8 cellular contexts compared by ENCODE assay signal in genomic region chr7:3897430-3898385, GRCh38.
DNase-seq lines count a peak whose midpoint lies in the region; ATAC-seq and TF ChIP-seq lines count a peak whose summit lies in the region.

No MANE protein-coding gene starts in this region.

- no peaks in the 10 kb centered on the region for H3K9me3 ChIP-seq in skeletal muscle tissue (ENCODE audit: control insufficient read depth in 3 of 3, low read length in 3 of 3)

- no peaks in the 10 kb centered on the region for H4K20me1 ChIP-seq in GM23338 (replicated peaks; ENCODE audit: insufficient read depth)

- intact Hi-C loops in activated T-helper 1 cell treated with anti-CD3 and anti-CD28 coated beads, Interleukin-12 subunit alpha, Interleukin-12 subunit beta, Interleukin-2, Interleukin-4 antibody, amounts not matched to agents 30 ng/mL and 10 ng/mL and 1 ng/mL, durations not matched to agents 14 hours and 24 hours and 36 hours (cut with micrococcal nuclease), result loop anchor here (1.0 to 5.0 kb wide), 2 partner anchors 597 to 1010 kb away; no protein-coding TSS in a partner anchor

- H3K27ac ChIP-seq in GM23338 (ENCODE audit: low read depth), result no peak overlapping the region
- H3K27ac ChIP-seq in skeletal muscle tissue (ENCODE audit: low read depth, low read length), result peak overlapping the region; percentile 67

- H3K4me1 ChIP-seq in GM23338 (ENCODE audit: insufficient read depth), result no peaks in the 10 kb centered on the region
- peaks cover 23 to 36% (median 34%) of the 10 kb centered on the region in 3 donors for H3K4me1 ChIP-seq in skeletal muscle tissue (ENCODE audit: control insufficient read depth in 3 of 3, insufficient read depth in 3 of 3, low read length in 3 of 3)

- no peak overlapping the region for H3K4me2 ChIP-seq in GM23338

- H3K27me3 Mint-ChIP-seq in GM23338 (ENCODE audit: insufficient read depth, low read depth, poor library complexity), result peaks cover 2% of the 10 kb centered on the region
- H3K27me3 Mint-ChIP-seq in activated T-helper 1 cell treated with anti-CD3 and anti-CD28 coated beads, Interleukin-12 subunit alpha, Interleukin-12 subunit beta, Interleukin-2, Interleukin-4 antibody, amounts not matched to agents 30 ng/mL and 10 ng/mL and 1 ng/mL, durations not matched to agents 14 hours and 24 hours and 36 hours (ENCODE audit: insufficient read depth), result peaks cover 14% of the 10 kb centered on the region

- H3K36me3 Mint-ChIP-seq in GM23338 (ENCODE audit: low read depth), result no peaks in the 10 kb centered on the region
- H3K36me3 Mint-ChIP-seq in activated T-helper 1 cell treated with anti-CD3 and anti-CD28 coated beads, Interleukin-12 subunit alpha, Interleukin-12 subunit beta, Interleukin-2, Interleukin-4 antibody, amounts not matched to agents 30 ng/mL and 10 ng/mL and 1 ng/mL, durations not matched to agents 14 hours and 24 hours and 36 hours (ENCODE audit: low read depth), result no peaks in the 10 kb centered on the region

- no peaks in the 10 kb centered on the region for H3K9me3 Mint-ChIP-seq in GM23338
- no peaks in the 10 kb centered on the region for H3K9me3 Mint-ChIP-seq in activated T-helper 1 cell treated with anti-CD3 and anti-CD28 coated beads, Interleukin-12 subunit alpha, Interleukin-12 subunit beta, Interleukin-2, Interleukin-4 antibody, amounts not matched to agents 30 ng/mL and 10 ng/mL and 1 ng/mL, durations not matched to agents 14 hours and 24 hours and 36 hours

- no peak overlapping the region for H3K9ac ChIP-seq in skeletal muscle tissue (ENCODE audit: low read depth in 1 of 3, low read length in 3 of 3)

- no peaks in the 10 kb centered on the region for H3K9me2 ChIP-seq in GM23338 (ENCODE audit: insufficient read depth)

- peak; percentile 45; the same call in 2 of the 3 replicates for ATAC-seq in GM23338
- no peak for ATAC-seq in HG02840 (IDR thresholded peaks at IDR 0.05; ENCODE audit: low FRiP score, unreplicated experiment)

- H3K4me3 Mint-ChIP-seq in GM23338, result no peak overlapping the region
- H3K4me3 Mint-ChIP-seq in activated T-helper 1 cell treated with anti-CD3 and anti-CD28 coated beads, Interleukin-12 subunit alpha, Interleukin-12 subunit beta, Interleukin-2, Interleukin-4 antibody, amounts not matched to agents 30 ng/mL and 10 ng/mL and 1 ng/mL, durations not matched to agents 14 hours and 24 hours and 36 hours, result no peak overlapping the region

- no peaks in the 10 kb centered on the region for H3K79me2 ChIP-seq in GM23338 (replicated peaks; ENCODE audit: insufficient read depth)

- H3K27me3 ChIP-seq in GM23338 (ENCODE audit: insufficient read depth) (no peaks in the 10 kb centered on the region), skeletal muscle tissue (ENCODE audit: control insufficient read depth in 3 of 3, insufficient read depth in 3 of 3, low read length in 3 of 3) (no peaks in the 10 kb centered on the region)

- no peak overlapping the region; the same call in 1 of the 2 replicates for H3K27ac Mint-ChIP-seq in GM23338
- H3K27ac Mint-ChIP-seq in activated T-helper 1 cell treated with anti-CD3 and anti-CD28 coated beads, Interleukin-12 subunit alpha, Interleukin-12 subunit beta, Interleukin-2, Interleukin-4 antibody, amounts not matched to agents 30 ng/mL and 10 ng/mL and 1 ng/mL, durations not matched to agents 14 hours and 24 hours and 36 hours, result no peak overlapping the region

- TF ChIP-seq CTCF in GM23338 (conservative IDR thresholded peaks at IDR 0.05; ENCODE audit: low read depth in 2 of 2), result peak; percentile 79 to 97

- H3F3A ChIP-seq in GM23338 (replicated peaks; ENCODE audit: low read depth), result no peaks in the 10 kb centered on the region

- H2AFZ ChIP-seq in GM23338, result no peak overlapping the region

- peaks cover 16% of the 10 kb centered on the region for H3K4me1 Mint-ChIP-seq in GM23338
- no peaks in the 10 kb centered on the region for H3K4me1 Mint-ChIP-seq in activated T-helper 1 cell treated with anti-CD3 and anti-CD28 coated beads, Interleukin-12 subunit alpha, Interleukin-12 subunit beta, Interleukin-2, Interleukin-4 antibody, amounts not matched to agents 30 ng/mL and 10 ng/mL and 1 ng/mL, durations not matched to agents 14 hours and 24 hours and 36 hours (ENCODE audit: low read depth)

- peak; percentile 60 for DNase-seq in CD1c-positive myeloid dendritic cell (ENCODE audit: extremely low spot score)
- DNase-seq in GM23338 (ENCODE audit: low spot score), result peak; percentile 64
- peak; percentile 12 for DNase-seq in NOMO-1 treated with dmso at 0.1 percent for 144 hours (lab: John Stamatoyannopoulos, UW; ENCODE audit: unreplicated experiment)
- DNase-seq in activated T-helper 1 cell treated with anti-CD3 and anti-CD28 coated beads, Interleukin-12 subunit alpha, Interleukin-12 subunit beta, Interleukin-2, Interleukin-4 antibody, amounts not matched to agents 30 ng/mL and 10 ng/mL and 1 ng/mL, durations not matched to agents 14 hours and 24 hours and 36 hours (ENCODE audit: low spot score), result peak; percentile 22
- DNase-seq in glomerular endothelial cell (ENCODE audit: extremely low read depth, low read depth, low spot score), result peak; percentile 20
- no peak for DNase-seq in AG20443 (ENCODE audit: low spot score)

- H3K4me3 ChIP-seq in GM23338, result no peak overlapping the region
- H3K4me3 ChIP-seq in skeletal muscle tissue (ENCODE audit: low read length in 3 of 3), result peak overlapping the region in 1 of 3 donors; percentile 1

- no peaks in the 10 kb centered on the region for H3K36me3 ChIP-seq in GM23338 (ENCODE audit: insufficient read depth)
- H3K36me3 ChIP-seq in skeletal muscle tissue (ENCODE audit: control insufficient read depth in 3 of 3, insufficient read depth in 3 of 3, low read length in 3 of 3), result no peaks in the 10 kb centered on the region

TF ChIP-seq in GM23338, 12 proteins besides CTCF, POLR2A, EP300 and RAD21:
- TF ChIP-seq ZNF331 (CRISPR knock-in tag; IDR thresholded peaks at IDR 0.05; ENCODE audit: low read depth) (no peak), CREB1 (CRISPR knock-in tag; IDR thresholded peaks at IDR 0.05; ENCODE audit: low read depth) (no peak), NANOG (IDR thresholded peaks at IDR 0.05; ENCODE audit: borderline replicate concordance) (no peak), POLR2AphosphoS5 (IDR thresholded peaks at IDR 0.05; ENCODE audit: low read depth) (no peak), JUNB (IDR thresholded peaks at IDR 0.05; ENCODE audit: unreplicated experiment) (no peak)
